In the genomic region with DNA sequence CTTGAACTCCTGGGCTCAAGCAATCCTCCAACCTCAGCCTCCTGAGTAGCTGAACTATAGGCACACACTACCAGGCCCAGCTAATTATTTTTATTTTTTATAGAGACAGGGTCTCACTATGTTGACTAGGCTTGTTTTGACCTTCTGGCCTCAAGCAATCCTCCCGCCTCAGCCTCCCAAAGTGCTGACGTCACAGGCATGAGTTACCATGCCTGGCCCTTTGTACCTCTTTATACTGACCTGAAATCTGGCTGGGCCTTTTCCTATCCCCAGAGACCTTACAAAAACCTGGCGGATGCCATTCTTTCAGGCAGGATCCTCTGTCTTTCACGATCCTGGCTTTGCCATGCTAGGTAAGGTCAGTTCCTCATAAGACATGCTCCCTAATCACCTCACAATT, we compare ENCODE assay signal across 1 cellular context.
A peak's percentile ranks its signal among the peaks of the same experiment; 100 is the strongest.
TF ChIP-seq lines count a peak whose summit lies in the region.

No MANE protein-coding gene starts in this region.

TF ChIP-seq in K562, 482 proteins besides CTCF, POLR2A, EP300 and RAD21:
- no peak for TF ChIP-seq ATF1 (CRISPR knock-in tag; IDR thresholded peaks at IDR 0.05)
- 0 out of 2 replicates have a peak, but pooled peaks have one; percentile 26 for TF ChIP-seq ATF1 (tag; IDR thresholded peaks at IDR 0.05)
- TF ChIP-seq HIVEP1 (CRISPR knock-in tag; IDR thresholded peaks at IDR 0.05): no peak
